In the genomic region with DNA sequence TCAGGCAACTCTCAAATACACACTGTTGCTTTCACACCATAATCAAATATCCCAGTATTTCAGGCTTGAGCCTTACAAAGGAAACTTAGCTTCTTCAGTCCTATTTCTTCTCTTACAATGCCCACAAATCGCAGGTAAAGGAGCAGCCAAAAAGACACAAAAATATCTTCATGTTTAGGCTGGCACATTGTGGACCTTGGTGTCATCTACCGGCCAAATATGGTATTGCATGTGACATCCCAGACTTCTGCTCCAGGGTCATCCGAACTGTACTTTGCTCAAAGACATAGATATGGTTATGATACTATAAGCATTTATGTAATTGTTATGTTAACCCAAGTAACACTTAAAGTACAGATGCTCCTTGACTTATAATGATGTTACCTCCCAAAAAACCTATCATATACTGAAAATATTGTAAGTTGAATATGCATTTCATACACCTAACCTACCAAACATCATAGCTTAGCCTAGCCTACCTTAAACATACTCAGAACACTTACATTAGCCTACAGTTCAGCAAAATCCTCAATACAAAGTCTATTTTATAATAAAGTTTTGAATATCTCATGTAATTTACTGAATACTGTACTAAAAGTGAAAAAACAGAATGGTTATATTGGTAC, we compare ENCODE assay signal across 8 cellular contexts. TPM values are rescaled to one million over a fixed set of nuclear protein-coding genes. Genes with fewer than 3 reads are reported as not detected.
A peak's percentile ranks its signal among the peaks of the same experiment; 100 is the strongest.
DNase-seq lines count a peak whose midpoint lies in the region; ATAC-seq and TF ChIP-seq lines count a peak whose summit lies in the region.

No MANE protein-coding gene starts in this region.

- H3K4me3 Mint-ChIP-seq in neural crest cell, result no peak overlapping the region

- H3K79me2 ChIP-seq in GM23248 (ENCODE audit: insufficient read depth), result no peaks in the 10 kb centered on the region

- no peak overlapping the region for H2AFZ ChIP-seq in GM23248

- no peak for TF ChIP-seq EP300 in esophagus muscularis mucosa (IDR thresholded peaks at IDR 0.05)
- TF ChIP-seq EP300 in transverse colon (IDR thresholded peaks at IDR 0.05; ENCODE audit: low read depth), result no peak

- H3K4me1 ChIP-seq in GM23248 (ENCODE audit: insufficient read depth) (no peaks in the 10 kb centered on the region), esophagus muscularis mucosa (no peaks in the 10 kb centered on the region), transverse colon (peaks cover 0 to 4% (median 0%) of the 10 kb centered on the region in 4 donors)

- in situ Hi-C loops in GM23248 (cut with MboI) (loop anchor here (25.0 kb wide), 1 partner anchor 902 kb away; no protein-coding TSS in a partner anchor), transverse colon (cut with MboI; ENCODE audit: low pct_ligation_motif_present in 1 of 4, low pct_unique_long_range_greater_than_20kb in 1 of 4, low sequenced_read_pairs in 3 of 4) (loop anchor here in 3 of 4 donors (25.0 kb wide), 1 partner anchor 902 kb away; no protein-coding TSS in a partner anchor)

- no peak overlapping the region for H3K27ac ChIP-seq in GM23248
- H3K27ac ChIP-seq in esophagus muscularis mucosa (replicated peaks in 1 of 4), result no peak overlapping the region
- no peak overlapping the region for H3K27ac ChIP-seq in transverse colon

- TF ChIP-seq CTCF in esophagus muscularis mucosa (IDR thresholded peaks at IDR 0.05) (peak; percentile 82 to 93 (median 86)), neural crest cell (conservative IDR thresholded peaks at IDR 0.05) (peak; percentile 90), transverse colon (IDR thresholded peaks at IDR 0.05) (peak; percentile 84 to 94 (median 94))

- H3K36me3 ChIP-seq in GM23248 (ENCODE audit: low read depth), result no peaks in the 10 kb centered on the region
- H3K36me3 ChIP-seq in esophagus muscularis mucosa, result no peaks in the 10 kb centered on the region
- H3K36me3 ChIP-seq in transverse colon, result no peaks in the 10 kb centered on the region

- H3K9me2 ChIP-seq in GM23248 (ENCODE audit: insufficient read depth), result no peaks in the 10 kb centered on the region

- H3K4me1 Mint-ChIP-seq in neural crest cell, result no peaks in the 10 kb centered on the region

- peaks cover 4% of the 10 kb centered on the region for H3K27me3 Mint-ChIP-seq in neural crest cell (ENCODE audit: low read depth)

- H3K9me3 ChIP-seq in GM23248 (ENCODE audit: low read depth), result no peaks in the 10 kb centered on the region
- H3K9me3 ChIP-seq in esophagus muscularis mucosa, result no peaks in the 10 kb centered on the region
- no peaks in the 10 kb centered on the region for H3K9me3 ChIP-seq in transverse colon

- no peak for ATAC-seq in GM18519 (IDR thresholded peaks at IDR 0.05; ENCODE audit: low FRiP score, unreplicated experiment)

- H3K27ac Mint-ChIP-seq in neural crest cell (ENCODE audit: unreplicated experiment), result no peak overlapping the region

- H3K36me3 Mint-ChIP-seq in neural crest cell (ENCODE audit: low read depth), result no peaks in the 10 kb centered on the region

- H3F3A ChIP-seq in GM23248 (ENCODE audit: insufficient read depth), result no peaks in the 10 kb centered on the region

- peaks cover 5% of the 10 kb centered on the region; the same call in 1 of the 2 replicates for H3K27me3 ChIP-seq in GM23248 (replicated peaks; ENCODE audit: insufficient read depth)
- peaks cover 0 to 6% (median 0%) of the 10 kb centered on the region in 4 donors for H3K27me3 ChIP-seq in esophagus muscularis mucosa
- H3K27me3 ChIP-seq in transverse colon, result peaks cover 30% of the 10 kb centered on the region

- intact Hi-C loops in esophagus muscularis mucosa (cut with DNase I) (loop anchor here (10.0 kb wide), 1 partner anchor 905 kb away; no protein-coding TSS in a partner anchor), transverse colon (cut with DNase I; ENCODE audit: low total_unique reads) (no loop called here)

- no peak overlapping the region for H3K4me3 ChIP-seq in GM23248
- H3K4me3 ChIP-seq in esophagus muscularis mucosa, result no peak overlapping the region
- H3K4me3 ChIP-seq in transverse colon, result no peak overlapping the region

- DNase-seq in CD1c-positive myeloid dendritic cell (ENCODE audit: extremely low spot score) (peak; percentile 54), GM23248 (peak; percentile 58), NOMO-1 (lab: John Stamatoyannopoulos, UW; ENCODE audit: unreplicated experiment in 2 of 2) (peak; percentile 21 to 28), esophagus muscularis mucosa (ENCODE audit: extremely low spot score) (no peak), neural crest cell (ENCODE audit: low read depth, low spot score) (peak; percentile 57), transverse colon (peak; percentile 33)
- DNase-seq in activated CD8-positive, alpha-beta memory T cell treated with anti-CD3 and anti-CD28 coated beads, Interleukin-2, amount 50 U/mL, for 4 hours, result peak; percentile 47

- whole genome bisulfite sequencing in GM23248 (ENCODE audit: low coverage in 1 of 2, low lambda C conversion rate in 2 of 2, missing lambda C conversion rate in 2 of 2), 2 experiments, result 2 to 4% methylated on average over 3 of the region's 3 CpGs
- 1% methylated on average over 3 of the region's 3 CpGs for WGBS in esophagus muscularis mucosa
- WGBS in transverse colon (ENCODE audit: low coverage in 1 of 2), 2 donors, result 3 to 8% methylated on average over 3 of the region's 3 CpGs

- H3K4me2 ChIP-seq in GM23248 (ENCODE audit: unreplicated experiment), result no peak overlapping the region

- no peak overlapping the region for H3K9ac ChIP-seq in GM23248

- TF ChIP-seq POLR2A in esophagus muscularis mucosa (IDR thresholded peaks at IDR 0.05; ENCODE audit: low read depth) (no peak), transverse colon (IDR thresholded peaks at IDR 0.05) (no peak)

- no peaks in the 10 kb centered on the region for H3K9me3 Mint-ChIP-seq in neural crest cell

- H4K20me1 ChIP-seq in GM23248 (ENCODE audit: insufficient read depth), result no peaks in the 10 kb centered on the region

RNA-seq across cellular contexts. Expression of gene OR2H2, which starts 4.6 kb away (rescaled TPM):
- total RNA-seq in GM23248 (2014; rRNA removed; shearing (Covaris generic)), result not detected in 2 replicates
- not detected in 2 replicates for polyA plus RNA-seq in GM23248 (2016; fragmentation: Nextera tagmentation; extraction: Ambion mirVana)
- total RNA-seq in esophagus muscularis mucosa (not detected), neural crest cell (not detected in 2 replicates), transverse colon (not detected)

RNA-seq across cellular contexts. Expression of gene UBD, which starts 30.0 kb away (rescaled TPM):
- total RNA-seq in GM23248 (2014; rRNA removed; shearing (Covaris generic)), result not detected in 2 replicates
- polyA plus RNA-seq in GM23248 (2016; fragmentation: Nextera tagmentation; extraction: Ambion mirVana), result not detected in 2 replicates
- under 1 TPM in 1 of 4 donors, not detected in 3; 0.50 TPM for total RNA-seq in esophagus muscularis mucosa
- total RNA-seq in neural crest cell, result not detected in 2 replicates
- total RNA-seq in transverse colon, result 1 to 10 TPM in 1 of 4 donors, under 1 TPM in 1, not detected in 2; 0.96 to 8.4 TPM

RNA-seq across cellular contexts. Expression of gene GABBR1, which starts 43.4 kb away (rescaled TPM):
- total RNA-seq in GM23248 (2014; rRNA removed; shearing (Covaris generic)), result 4.6 and 5.3 TPM in 2 replicates
- 5.8 and 6.1 TPM in 2 replicates for polyA plus RNA-seq in GM23248 (2016; fragmentation: Nextera tagmentation; extraction: Ambion mirVana)
- total RNA-seq in esophagus muscularis mucosa (10 to 100 TPM; 30.6 to 47.8 (median 40.6) TPM), neural crest cell (79.7 and 91.6 TPM in 2 replicates), transverse colon (10 to 100 TPM; 11.5 to 40.4 (median 30.5) TPM)
